21 cellular contexts compared by ENCODE assay signal in the genomic region with DNA sequence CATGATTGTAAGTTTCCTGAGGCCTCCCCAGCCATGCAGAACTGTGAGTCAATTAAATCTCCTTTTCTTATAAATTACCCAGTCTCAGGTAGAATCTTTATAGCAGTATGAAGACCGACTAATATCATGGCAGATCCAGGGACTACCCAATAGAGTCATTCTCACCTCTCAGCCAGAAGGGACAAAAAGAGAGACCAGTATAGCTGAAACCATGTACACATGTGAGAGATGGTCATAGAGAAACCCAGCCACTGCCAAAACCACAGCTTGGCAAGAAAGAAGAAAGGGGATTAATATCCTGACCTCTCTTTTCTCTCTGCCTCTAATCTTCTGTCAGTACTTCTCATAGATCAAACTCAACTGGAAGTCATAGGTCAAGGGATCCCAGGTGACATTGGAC.
"Had no signal": no experiment of that assay in that cellular context is flagged by ENCODE, and none has a peak within 500 bp of the region (broad histone marks: within the 10 kb centered on the region; RNA-seq: fewer than 3 reads in every experiment).

No MANE protein-coding gene starts in this region.

- H3K27me3 ChIP-seq: esophagus squamous epithelium, neural progenitor cell, right lobe of liver, suprapubic skin had no signal

- H3K4me3 ChIP-seq: coronary artery, esophagus squamous epithelium, lower lobe of right lung, neural progenitor cell, right lobe of liver, smooth muscle cell, suprapubic skin had no signal

- ATAC-seq: left ventricle myocardium superior; lower lobe of right lung; natural killer cell; right lobe of liver; stimulated activated naive CD8-positive, alpha-beta T cell treated with anti-CD3 and anti-CD28 coated beads, Interleukin-15, amount 100 ng/mL, for 72 hours had no signal

- H2AFZ ChIP-seq: neural progenitor cell, parathyroid adenoma had no signal

- DNase-seq: dermis blood vessel endothelial cell; effector memory CD4-positive, alpha-beta T cell; erythroblast; esophagus squamous epithelium; hypothalamus; immature natural killer cell; left ventricle myocardium superior; lower lobe of right lung; natural killer cell; right lobe of liver; stimulated activated CD4-positive, alpha-beta T cell treated with anti-CD3 and anti-CD28 coated beads, Interleukin-12 subunit alpha, Interleukin-12 subunit beta, amount 100 ng/mL, for 4 hours; stimulated activated CD4-positive, alpha-beta T cell treated with anti-CD3 and anti-CD28 coated beads, Interleukin-1b, Interleukin-23, amount 100 ng/mL, for 48 hours; stimulated activated CD4-positive, alpha-beta T cell treated with anti-CD3 and anti-CD28 coated beads, Interleukin-4, amount 100 ng/mL, for 1 hour; stimulated activated CD8-positive, alpha-beta memory T cell treated with anti-CD3 and anti-CD28 coated beads, Interleukin-4, amount 100 ng/mL, for 48 hours; stimulated activated naive CD4-positive, alpha-beta T cell; stimulated activated naive CD8-positive, alpha-beta T cell treated with anti-CD3 and anti-CD28 coated beads, Interleukin-15, amount 100 ng/mL, for 72 hours had no signal

- H3K4me2 ChIP-seq: neural progenitor cell, smooth muscle cell had no signal

- H3K36me3 ChIP-seq: esophagus squamous epithelium, lower lobe of right lung, neural progenitor cell, right lobe of liver, suprapubic skin had no signal

- H3K9me3 ChIP-seq: esophagus squamous epithelium, lower lobe of right lung, right lobe of liver, suprapubic skin had no signal

- H3K79me2 ChIP-seq: parathyroid adenoma had no signal

- H3K27ac ChIP-seq: coronary artery, esophagus squamous epithelium, lower lobe of right lung, neural progenitor cell, parathyroid adenoma, right lobe of liver, suprapubic skin had no signal

- H3K9ac ChIP-seq: neural progenitor cell, parathyroid adenoma had no signal

- H3K4me1 ChIP-seq: esophagus squamous epithelium, lower lobe of right lung, parathyroid adenoma, right lobe of liver had no signal
